Comparison of ENCODE assay signal across 1 cellular context in genomic region chr22:20079745-20080444, GRCh38.
A peak's percentile ranks its signal among the peaks of the same experiment; 100 is the strongest.
TF ChIP-seq lines count a peak whose summit lies in the region.

Gene DGCR8, plus strand, starts transcription at chr22:20080241. Its CDS starts 5,723 bp downstream, at chr22:20085964.

TF ChIP-seq in K562, 482 proteins besides CTCF, POLR2A, EP300 and RAD21 (continued from another document and continues in another):
- TF ChIP-seq E2F8 (IDR thresholded peaks at IDR 0.05; ENCODE audit: low read depth, partially characterized antibody), result no peak
- TF ChIP-seq FOSL1 (tag; conservative IDR thresholded peaks at IDR 0.05), result no peak
- TF ChIP-seq FOXO4 (CRISPR knock-in tag; IDR thresholded peaks at IDR 0.05), result 0 out of 2 replicates have a peak, but pooled peaks have one; percentile 77
- TF ChIP-seq CHAMP1 (IDR thresholded peaks at IDR 0.05), result no peak
- peak; percentile 97 for TF ChIP-seq KLF13 (tag; IDR thresholded peaks at IDR 0.05; ENCODE audit: borderline replicate concordance, low read depth)
- TF ChIP-seq RHOXF2B (CRISPR knock-in tag; conservative IDR thresholded peaks at IDR 0.05), result peak; percentile 96
- TF ChIP-seq ZNF75A (CRISPR knock-in tag; IDR thresholded peaks at IDR 0.05), result peak; percentile 62; the same call in 1 of the 2 replicates
- TF ChIP-seq CCAR2 (IDR thresholded peaks at IDR 0.05; ENCODE audit: low read depth, low read length), result no peak
- peak; percentile 99 for TF ChIP-seq ZC3H11A (IDR thresholded peaks at IDR 0.05; ENCODE audit: low read depth, low read length)
- no peak for TF ChIP-seq ZNF3 (CRISPR knock-in tag; IDR thresholded peaks at IDR 0.05)
- TF ChIP-seq RBM17 (IDR thresholded peaks at IDR 0.05; ENCODE audit: borderline replicate concordance, low read depth, low read length), result no peak
- TF ChIP-seq SP2 (IDR thresholded peaks at IDR 0.05; ENCODE audit: extremely low read depth, low read depth, low read length, poor library complexity, severe bottlenecking), result peak; percentile 96
- 0 out of 2 replicates have a peak, but pooled peaks have one; percentile 19 for TF ChIP-seq RBM14 (IDR thresholded peaks at IDR 0.05; ENCODE audit: borderline replicate concordance, insufficient read depth, low read depth, low read length)
- TF ChIP-seq BCL6 (CRISPR knock-in tag; IDR thresholded peaks at IDR 0.05), result peak; percentile 80
- no peak for TF ChIP-seq ZNF699 (CRISPR knock-in tag; IDR thresholded peaks at IDR 0.05; ENCODE audit: insufficient replicate concordance)
- TF ChIP-seq POLR3A (IDR thresholded peaks at IDR 0.05; ENCODE audit: borderline replicate concordance, extremely low read depth, insufficient read depth, insufficient read length), result no peak
- TF ChIP-seq HDAC8 (tag; IDR thresholded peaks at IDR 0.05), result peak; percentile 95
- 0 out of 2 replicates have a peak, but pooled peaks have one; percentile 13 for TF ChIP-seq ZFPM2 (CRISPR knock-in tag; IDR thresholded peaks at IDR 0.05)
- peak; percentile 84; the same call in 1 of the 2 replicates for TF ChIP-seq PHF8 (IDR thresholded peaks at IDR 0.05; ENCODE audit: borderline replicate concordance, low read length)
- TF ChIP-seq USF2 (CRISPR knock-in tag; IDR thresholded peaks at IDR 0.05), result no peak
- peak; percentile 88; the same call in 1 of the 2 replicates for TF ChIP-seq SMAD3 (CRISPR knock-in tag; conservative IDR thresholded peaks at IDR 0.05)
- TF ChIP-seq ATF1 (CRISPR knock-in tag; IDR thresholded peaks at IDR 0.05), result no peak
- TF ChIP-seq ATF1 (tag; IDR thresholded peaks at IDR 0.05), result peak; percentile 95
- peak; percentile 99 for TF ChIP-seq KDM5B (IDR thresholded peaks at IDR 0.05; ENCODE audit: insufficient replicate concordance, low read depth, low read length)
- TF ChIP-seq MXI1 (IDR thresholded peaks at IDR 0.05; ENCODE audit: low read depth, low read length), result peak; percentile 71; the same call in 1 of the 2 replicates
- TF ChIP-seq ZNF133 (CRISPR knock-in tag; IDR thresholded peaks at IDR 0.05), result no peak
- TF ChIP-seq MAFF (IDR thresholded peaks at IDR 0.05; ENCODE audit: low read length), result no peak; the same call in 1 of the 2 replicates
- 0 out of 2 replicates have a peak, but pooled peaks have one; percentile 13 for TF ChIP-seq ZNF140 (CRISPR knock-in tag; IDR thresholded peaks at IDR 0.05)
- TF ChIP-seq CAMTA2 (CRISPR knock-in tag; conservative IDR thresholded peaks at IDR 0.05), result peak; percentile 90
- no peak for TF ChIP-seq ZNF655 (CRISPR knock-in tag; IDR thresholded peaks at IDR 0.05)
- TF ChIP-seq REST (CRISPR knock-in tag; IDR thresholded peaks at IDR 0.05; ENCODE audit: low read depth), result peak; percentile 59; the same call in 1 of the 2 replicates
- no peak for TF ChIP-seq TAL1 (IDR thresholded peaks at IDR 0.05)
- TF ChIP-seq ZNF445 (CRISPR knock-in tag; IDR thresholded peaks at IDR 0.05; ENCODE audit: low read depth), result no peak; the same call in 1 of the 2 replicates
- TF ChIP-seq C11orf30 (IDR thresholded peaks at IDR 0.05; ENCODE audit: low read depth), result no peak
- no peak for TF ChIP-seq MCM3 (IDR thresholded peaks at IDR 0.05)
- TF ChIP-seq ZNF174 (CRISPR knock-in tag; IDR thresholded peaks at IDR 0.05), result peak; percentile 82; the same call in 1 of the 2 replicates
- 0 out of 2 replicates have a peak, but pooled peaks have one; percentile 60 for TF ChIP-seq RFX5 (IDR thresholded peaks at IDR 0.05; ENCODE audit: low read depth, low read length)
- TF ChIP-seq SREBF1 (IDR thresholded peaks at IDR 0.05; ENCODE audit: borderline replicate concordance, low read depth, low read length), result peak; percentile 80; the same call in 1 of the 2 replicates
- TF ChIP-seq PTTG1 (tag; IDR thresholded peaks at IDR 0.05; ENCODE audit: low read depth), result no peak
- TF ChIP-seq NR2F6 (CRISPR knock-in tag; IDR thresholded peaks at IDR 0.05), result peak; percentile 88
- TF ChIP-seq CBFA2T3 (IDR thresholded peaks at IDR 0.05), result no peak
- TF ChIP-seq CHD1 (IDR thresholded peaks at IDR 0.05; ENCODE audit: low read length), result peak; percentile 98
- TF ChIP-seq ZBTB17 (CRISPR knock-in tag; IDR thresholded peaks at IDR 0.05), result peak; percentile 83
- no peak for TF ChIP-seq BRCA1 (IDR thresholded peaks at IDR 0.05)
- no peak for TF ChIP-seq BRCA1 (CRISPR knock-in tag; IDR thresholded peaks at IDR 0.05)
- TF ChIP-seq ZFP1 (CRISPR knock-in tag; IDR thresholded peaks at IDR 0.05), result peak; percentile 65; the same call in 1 of the 2 replicates
- TF ChIP-seq GABPB1 (CRISPR knock-in tag; IDR thresholded peaks at IDR 0.05), result no peak
- no peak for TF ChIP-seq PCBP1 (IDR thresholded peaks at IDR 0.05; ENCODE audit: low read depth, low read length, poor library complexity, severe bottlenecking)
- TF ChIP-seq GABPA (tag; conservative IDR thresholded peaks at IDR 0.05; ENCODE audit: low read depth), result no peak
- peak; percentile 99 for TF ChIP-seq CEBPB (tag; IDR thresholded peaks at IDR 0.05)
- 0 out of 2 replicates have a peak, but pooled peaks have one; percentile 44 for TF ChIP-seq TCFL5 (CRISPR knock-in tag; conservative IDR thresholded peaks at IDR 0.05)
- peak in 1 of 2 experiments; percentile 97; a peak in 2 of 4 replicates for TF ChIP-seq MAZ (CRISPR knock-in tag; conservative IDR thresholded peaks at IDR 0.05 in 1 of 2, IDR thresholded peaks at IDR 0.05 in 1 of 2)
- TF ChIP-seq ZNF398 (CRISPR knock-in tag; IDR thresholded peaks at IDR 0.05), result no peak
- 0 out of 2 replicates have a peak, but pooled peaks have one; percentile 58 for TF ChIP-seq NFXL1 (CRISPR knock-in tag; IDR thresholded peaks at IDR 0.05)
- peak; percentile 78 for TF ChIP-seq BHLHE40 (IDR thresholded peaks at IDR 0.05; ENCODE audit: low read length)
- TF ChIP-seq ZKSCAN3 (CRISPR knock-in tag; IDR thresholded peaks at IDR 0.05), result no peak
- no peak for TF ChIP-seq CREB3L1 (IDR thresholded peaks at IDR 0.05; ENCODE audit: borderline replicate concordance, low read depth)
